ENCODE assay signal across 12 cellular contexts in genomic region chr21:44054710-44055109, GRCh38. TPM values are rescaled to one million over a fixed set of nuclear protein-coding genes. Genes with fewer than 3 reads are reported as not detected.
DNase-seq lines count a peak whose midpoint lies in the region; ATAC-seq and TF ChIP-seq lines count a peak whose summit lies in the region.
"Had no signal": no experiment of that assay in that cellular context is flagged by ENCODE, and none has a peak within 500 bp of the region (broad histone marks: within the 10 kb centered on the region; RNA-seq: fewer than 3 reads in every experiment).

No MANE protein-coding gene starts in this region.

- POLR2A ChIA-PET in activated CD4-positive, alpha-beta T cell treated with anti-CD3 and anti-CD28 coated beads, Interleukin-2, amount 10 ng/mL, durations not matched to agents 7 days and 5 days (lab: Charles Lee): no interaction called here

- H3K27me3 ChIP-seq in brain microvascular endothelial cell (replicated peaks): no peaks in the 10 kb centered on the region
- H3K27me3 ChIP-seq in left lung: no peaks in the 10 kb centered on the region
- no peaks in the 10 kb centered on the region for H3K27me3 ChIP-seq in stomach
- H3K27me3 ChIP-seq: SJCRH30 had no signal

- WGBS in stomach, 5 donors: 62 to 84% (median 79%) methylated on average over 5 of the region's 5 CpGs

- peaks cover 48% of the 10 kb centered on the region for H3K36me3 Mint-ChIP-seq in activated CD4-positive, alpha-beta T cell treated with anti-CD3 and anti-CD28 coated beads, Interleukin-2, amount 10 ng/mL, durations not matched to agents 24 days and 14 days (ENCODE audit: low read depth)
- peaks cover 43% of the 10 kb centered on the region for H3K36me3 Mint-ChIP-seq in activated CD4-positive, alpha-beta T cell treated with anti-CD3 and anti-CD28 coated beads, Interleukin-2, amount 10 ng/mL, durations not matched to agents 7 days and 5 days (ENCODE audit: low read depth)

- H3K9me3 ChIP-seq in left lung (no peaks in the 10 kb centered on the region), stomach (no peaks in the 10 kb centered on the region)
- H3K9me3 ChIP-seq: SJCRH30, thoracic aorta had no signal

- peak; percentile 30 for ATAC-seq in left lung
- no peak for ATAC-seq in GM18505 (IDR thresholded peaks at IDR 0.05; ENCODE audit: unreplicated experiment)

- no peak for TF ChIP-seq CTCF in brain microvascular endothelial cell (IDR thresholded peaks at IDR 0.05; ENCODE audit: low read depth, low read length, missing control alignments)
- no peak for TF ChIP-seq CTCF in left lung (IDR thresholded peaks at IDR 0.05)
- no peak for TF ChIP-seq CTCF in stomach (IDR thresholded peaks at IDR 0.05)

- H3K27ac ChIP-seq in brain microvascular endothelial cell (peak overlapping the region; percentile 62), left lung (no peak overlapping the region), stomach (peak overlapping the region in 4 of 5 donors; percentile 47 to 53 (median 52))
- H3K27ac ChIP-seq: SJCRH30, thoracic aorta had no signal

- TF ChIP-seq EP300 in stomach (IDR thresholded peaks at IDR 0.05): no peak

- no peak for DNase-seq in activated CD4-positive, alpha-beta T cell treated with anti-CD3 and anti-CD28 coated beads, Interleukin-2, amount 10 ng/mL, durations not matched to agents 24 days and 14 days
- DNase-seq in activated CD4-positive, alpha-beta T cell treated with anti-CD3 and anti-CD28 coated beads, Interleukin-2, amount 10 ng/mL, durations not matched to agents 7 days and 5 days: no peak
- peak; percentile 65 for DNase-seq in brain microvascular endothelial cell
- no peak for DNase-seq in left lung
- DNase-seq in stomach: no peak
- no peak for DNase-seq in D341Med (ENCODE audit: low spot score)
- no peak for DNase-seq in HT-29 (ENCODE audit: low spot score)
- DNase-seq: activated T-cell treated with anti-CD3 and anti-CD28 coated beads, Interleukin-2, amount 50 U/mL, for 48 hours; NCI-H1694 treated with DMSO at 0.1 percent for 48 hours; SJCRH30 had no signal

- TF ChIP-seq POLR2A in stomach (IDR thresholded peaks at IDR 0.05) (no peak), GM18505 (IDR thresholded peaks at IDR 0.05; ENCODE audit: borderline replicate concordance, extremely low read depth, insufficient read depth, insufficient read length) (no peak)

- H3K4me3 ChIP-seq in brain microvascular endothelial cell (ENCODE audit: low read depth, low read length): no peak overlapping the region
- H3K4me3 ChIP-seq in left lung: no peak overlapping the region
- no peak overlapping the region for H3K4me3 ChIP-seq in stomach
- H3K4me3 ChIP-seq: SJCRH30, thoracic aorta had no signal

- H3K4me1 ChIP-seq in left lung: peaks cover 19 to 29% of the 10 kb centered on the region in 2 donors
- peaks cover 19 to 39% (median 29%) of the 10 kb centered on the region in 4 donors for H3K4me1 ChIP-seq in stomach
- H3K4me1 ChIP-seq: SJCRH30 had no signal

- in situ Hi-C loops in brain microvascular endothelial cell (cut with HindIII; ENCODE audit: low pct_ligation_motif_present, low sequenced_read_pairs): no loop called here

- CTCF ChIA-PET in activated CD4-positive, alpha-beta T cell treated with anti-CD3 and anti-CD28 coated beads, Interleukin-2, amount 10 ng/mL, durations not matched to agents 7 days and 5 days (lab: Charles Lee): interaction anchor here (1.1 to 1.3 kb wide), 2 partner anchors 9 to 17 kb away, joined by 4 read pairs; no protein-coding TSS in a partner anchor

- H3K27me3 Mint-ChIP-seq in activated CD4-positive, alpha-beta T cell treated with anti-CD3 and anti-CD28 coated beads, Interleukin-2, amount 10 ng/mL, durations not matched to agents 24 days and 14 days: no peaks in the 10 kb centered on the region
- no peaks in the 10 kb centered on the region for H3K27me3 Mint-ChIP-seq in activated CD4-positive, alpha-beta T cell treated with anti-CD3 and anti-CD28 coated beads, Interleukin-2, amount 10 ng/mL, durations not matched to agents 7 days and 5 days

- H3K9me3 Mint-ChIP-seq in activated CD4-positive, alpha-beta T cell treated with anti-CD3 and anti-CD28 coated beads, Interleukin-2, amount 10 ng/mL, durations not matched to agents 24 days and 14 days: no peaks in the 10 kb centered on the region
- no peaks in the 10 kb centered on the region for H3K9me3 Mint-ChIP-seq in activated CD4-positive, alpha-beta T cell treated with anti-CD3 and anti-CD28 coated beads, Interleukin-2, amount 10 ng/mL, durations not matched to agents 7 days and 5 days

- H3K4me1 Mint-ChIP-seq in activated CD4-positive, alpha-beta T cell treated with anti-CD3 and anti-CD28 coated beads, Interleukin-2, amount 10 ng/mL, durations not matched to agents 24 days and 14 days: peaks cover 34% of the 10 kb centered on the region
- peaks cover 14% of the 10 kb centered on the region for H3K4me1 Mint-ChIP-seq in activated CD4-positive, alpha-beta T cell treated with anti-CD3 and anti-CD28 coated beads, Interleukin-2, amount 10 ng/mL, durations not matched to agents 7 days and 5 days

- H3K36me3 ChIP-seq in brain microvascular endothelial cell (replicated peaks): peaks cover 10% of the 10 kb centered on the region
- peaks cover 0 to 76% of the 10 kb centered on the region in 2 donors for H3K36me3 ChIP-seq in left lung
- peaks cover 21 to 66% (median 57%) of the 10 kb centered on the region in 4 donors for H3K36me3 ChIP-seq in stomach

- H3K4me3 Mint-ChIP-seq in activated CD4-positive, alpha-beta T cell treated with anti-CD3 and anti-CD28 coated beads, Interleukin-2, amount 10 ng/mL, durations not matched to agents 24 days and 14 days: no peak overlapping the region
- no peak overlapping the region for H3K4me3 Mint-ChIP-seq in activated CD4-positive, alpha-beta T cell treated with anti-CD3 and anti-CD28 coated beads, Interleukin-2, amount 10 ng/mL, durations not matched to agents 7 days and 5 days

- H3K27ac Mint-ChIP-seq in activated CD4-positive, alpha-beta T cell treated with anti-CD3 and anti-CD28 coated beads, Interleukin-2, amount 10 ng/mL, durations not matched to agents 24 days and 14 days: peak overlapping the region; percentile 27
- H3K27ac Mint-ChIP-seq in activated CD4-positive, alpha-beta T cell treated with anti-CD3 and anti-CD28 coated beads, Interleukin-2, amount 10 ng/mL, durations not matched to agents 7 days and 5 days: no peak overlapping the region

- intact Hi-C loops in activated CD4-positive, alpha-beta T cell treated with anti-CD3 and anti-CD28 coated beads, Interleukin-2, amount 10 ng/mL, durations not matched to agents 24 days and 14 days (cut with micrococcal nuclease): no loop called here
- intact Hi-C loops in left lung (cut with DNase I): loop anchor here in 1 of 2 donors (5.0 kb wide), 1 partner anchor 32 kb away; no protein-coding TSS in a partner anchor
- intact Hi-C loops in stomach (cut with DNase I; ENCODE audit: low total_unique reads): no loop called here

RNA-seq across cellular contexts. Expression of gene TRAPPC10, which starts 42.6 kb away (rescaled TPM):
- total RNA-seq in activated CD4-positive, alpha-beta T cell treated with anti-CD3 and anti-CD28 coated beads, Interleukin-2, amount 10 ng/mL, durations not matched to agents 24 days and 14 days: 69.6 and 75.0 TPM in 2 replicates
- 10 to 100 TPM; 61.7 to 76.9 TPM for total RNA-seq in activated CD4-positive, alpha-beta T cell treated with anti-CD3 and anti-CD28 coated beads, Interleukin-2, amount 10 ng/mL, durations not matched to agents 7 days and 5 days
- total RNA-seq in left lung: 10 to 100 TPM; 32.6 to 43.5 TPM
- total RNA-seq in stomach: 10 to 100 TPM; 14.6 to 88.1 (median 46.9) TPM
- polyA plus RNA-seq in stomach: 1 to 10 TPM; 3.7 to 7.3 (median 6.0) TPM
- total RNA-seq in HT-29 (2014; rRNA removed; shearing (Covaris generic)): 16.6 and 19.0 TPM in 2 replicates

RNA-seq across cellular contexts. Expression of gene PWP2, which starts 52.5 kb away (rescaled TPM):
- total RNA-seq in activated CD4-positive, alpha-beta T cell treated with anti-CD3 and anti-CD28 coated beads, Interleukin-2, amount 10 ng/mL, durations not matched to agents 24 days and 14 days: 10.0 and 16.5 TPM in 2 replicates
- total RNA-seq in activated CD4-positive, alpha-beta T cell treated with anti-CD3 and anti-CD28 coated beads, Interleukin-2, amount 10 ng/mL, durations not matched to agents 7 days and 5 days: 10 to 100 TPM; 24.2 to 29.0 TPM
- total RNA-seq in left lung (1 to 10 TPM; 3.9 to 6.7 TPM), stomach (10 to 100 TPM in 2 of 5 donors, 1 to 10 TPM in 2, not detected in 1; 4.6 to 29.2 (median 14.7) TPM)
- polyA plus RNA-seq in stomach: 10 to 100 TPM in 1 of 3 donors, 1 to 10 TPM in 2; 2.4 to 15.3 (median 6.3) TPM
- 6.7 and 20.5 TPM in 2 replicates for total RNA-seq in HT-29 (2014; rRNA removed; shearing (Covaris generic))

Comparison
In these comparisons a context has a peak if more than half of its experiments do, and no peak if none do; other contexts are left out.
1. H3K27ac ChIP-seq: peak in brain microvascular endothelial cell (single experiment) and stomach (4 of 5); none in left lung (0 of 2).